ENCODE assay signal across 9 cellular contexts in the genomic region with DNA sequence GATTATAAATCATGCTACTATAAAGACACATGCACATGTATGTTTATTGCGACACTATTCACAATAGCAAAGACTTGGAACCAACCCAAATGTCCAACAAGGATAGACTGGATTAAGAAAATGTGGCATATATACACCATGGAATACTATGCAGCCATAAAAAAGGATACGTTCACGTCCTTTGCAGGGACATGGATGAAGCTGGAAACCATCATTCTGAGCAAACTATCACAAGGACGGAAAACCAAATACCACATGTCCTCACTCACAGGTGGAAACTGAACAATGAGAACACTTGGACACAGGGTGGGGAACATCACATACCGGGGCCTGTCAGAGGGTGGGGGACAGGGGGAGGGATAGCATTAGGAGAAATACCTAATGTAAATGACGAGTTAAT. TPM values are rescaled to one million over a fixed set of nuclear protein-coding genes. Genes with fewer than 3 reads are reported as not detected.
"Had no signal": no experiment of that assay in that cellular context is flagged by ENCODE, and none has a peak within 500 bp of the region (broad histone marks: within the 10 kb centered on the region; RNA-seq: fewer than 3 reads in every experiment).

No MANE protein-coding gene starts in this region.

RNA-seq across cellular contexts. Expression of a gene that starts 7.2 kb away (rescaled TPM):
- total RNA-seq: naive thymus-derived CD8-positive, alpha-beta T cell; natural killer cell treated with Interleukin-12 subunit alpha and Interleukin-12 subunit beta and Interleukin-15 and Interleukin-18, amount 100 ng/mL, for 72 hours; pulmonary artery endothelial cell; right atrium auricular region; vagina had no signal
- polyA plus RNA-seq: naive thymus-derived CD8-positive, alpha-beta T cell had no signal

RNA-seq across cellular contexts. Expression of a gene that starts 24.6 kb away (rescaled TPM):
- total RNA-seq: naive thymus-derived CD8-positive, alpha-beta T cell had no signal
- polyA plus RNA-seq: naive thymus-derived CD8-positive, alpha-beta T cell had no signal

RNA-seq across cellular contexts. Expression of a gene that starts 58.6 kb away (rescaled TPM):
- total RNA-seq: osteoblast, pulmonary artery endothelial cell, right atrium auricular region, subcutaneous adipose tissue, thoracic aorta, tibial nerve, vagina had no signal
